ENCODE assay signal across 24 cellular contexts in the genomic region with DNA sequence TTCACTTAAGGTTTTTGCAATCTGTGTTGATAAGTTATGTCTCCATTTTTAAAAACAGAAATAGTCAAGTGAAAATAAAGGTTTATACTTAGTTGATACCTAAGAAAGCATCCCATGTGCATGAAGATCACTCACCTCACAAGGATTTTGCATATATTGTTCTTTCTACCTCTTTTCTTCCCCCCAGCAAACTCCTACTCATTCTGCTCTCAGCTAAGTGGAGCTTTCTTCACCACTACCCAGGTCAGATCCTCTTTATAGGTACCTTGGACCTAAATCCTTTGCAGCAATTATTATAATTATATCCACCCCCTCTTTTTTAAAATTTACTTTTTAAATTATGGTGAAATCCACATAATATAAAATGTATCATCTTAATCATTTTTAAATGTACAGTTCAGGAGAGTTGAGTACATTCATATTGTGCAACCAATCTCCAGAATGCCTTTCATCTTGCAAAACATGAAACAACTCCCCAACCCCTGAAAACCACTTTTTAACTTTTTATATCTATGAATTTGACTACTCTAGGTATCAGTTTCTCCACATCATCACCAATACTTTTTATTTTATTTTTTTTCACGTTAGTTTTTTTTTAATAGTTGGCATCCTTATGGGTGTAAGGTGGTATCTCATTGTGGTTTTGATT. TPM values are rescaled to one million over a fixed set of nuclear protein-coding genes. Genes with fewer than 3 reads are reported as not detected.
A peak's percentile ranks its signal among the peaks of the same experiment; 100 is the strongest.
DNase-seq lines count a peak whose midpoint lies in the region; ATAC-seq and TF ChIP-seq lines count a peak whose summit lies in the region.
"Had no signal": no experiment of that assay in that cellular context is flagged by ENCODE, and none has a peak within 500 bp of the region (broad histone marks: within the 10 kb centered on the region; RNA-seq: fewer than 3 reads in every experiment).

No MANE protein-coding gene starts in this region.

- H2AFZ ChIP-seq in OCI-LY1 (ENCODE audit: low read length) = no peak overlapping the region

- H3K4me3 ChIP-seq in OCI-LY1 (ENCODE audit: low read depth, low read length, poor library complexity, severe bottlenecking) = peak overlapping the region; percentile 54
- H3K4me3 ChIP-seq: SJCRH30 had no signal

- no peaks in the 10 kb centered on the region for H3K36me3 Mint-ChIP-seq in activated naive CD4-positive, alpha-beta T cell treated with anti-CD3 and anti-CD28 coated beads, Interleukin-2, amount 50 U/mL, for 24 hours
- peaks cover 4% of the 10 kb centered on the region for H3K36me3 Mint-ChIP-seq in activated naive CD8-positive, alpha-beta T cell treated with anti-CD3 and anti-CD28 coated beads for 36 hours

- H3K9me3 Mint-ChIP-seq in activated naive CD4-positive, alpha-beta T cell treated with anti-CD3 and anti-CD28 coated beads, Interleukin-2, amount 50 U/mL, for 24 hours = no peaks in the 10 kb centered on the region
- peaks cover 1% of the 10 kb centered on the region for H3K9me3 Mint-ChIP-seq in activated naive CD8-positive, alpha-beta T cell treated with anti-CD3 and anti-CD28 coated beads for 36 hours
- no peaks in the 10 kb centered on the region for H3K9me3 Mint-ChIP-seq in stimulated activated naive CD8-positive, alpha-beta T cell treated with anti-CD3 and anti-CD28 coated beads, Interleukin-15, amount 100 ng/mL, for 72 hours
- H3K9me3 Mint-ChIP-seq: CD8-positive, alpha-beta memory T cell had no signal

- no peaks in the 10 kb centered on the region for H3K36me3 ChIP-seq in OCI-LY1 (ENCODE audit: insufficient read depth, low read length)
- H3K36me3 ChIP-seq: SJCRH30 had no signal

- peak overlapping the region; percentile 69 for H3K9ac ChIP-seq in OCI-LY1 (ENCODE audit: low read length)

- DNase-seq in activated naive CD4-positive, alpha-beta T cell treated with anti-CD3 and anti-CD28 coated beads, Interleukin-2, amount 50 U/mL, for 16 hours = no peak
- DNase-seq in activated naive CD8-positive, alpha-beta T cell treated with anti-CD3 and anti-CD28 coated beads for 36 hours = no peak
- DNase-seq in stimulated activated naive CD8-positive, alpha-beta T cell treated with anti-CD3 and anti-CD28 coated beads, Interleukin-15, amount 100 ng/mL, for 72 hours = no peak
- no peak for DNase-seq in DMS79 treated with DMSO at 0.1 percent for 48 hours (lab: John Stamatoyannopoulos, UW)
- DNase-seq: ACHN; Calu3; CD8-positive, alpha-beta memory T cell; DMS153; GF-D8; KBM-7; MM.1S; NCI-H1092; NCI-H1436 treated with DMSO at 0.1 percent for 48 hours; NCI-H1930; NCI-H2227 treated with DMSO at 0.1 percent for 48 hours; NCI-H510A; NCI-H748 treated with DMSO at 0.1 percent for 48 hours; SJCRH30 had no signal

- no peak for TF ChIP-seq CTCF in OCI-LY1 (IDR thresholded peaks at IDR 0.05; ENCODE audit: low read length)

- peak overlapping the region; percentile 98 for H3K27ac ChIP-seq in OCI-LY1 (ENCODE audit: low read depth, low read length, poor library complexity, severe bottlenecking)
- H3K27ac ChIP-seq: C4-2B, SJCRH30 had no signal

- no peaks in the 10 kb centered on the region for H3K27me3 ChIP-seq in OCI-LY1 (ENCODE audit: insufficient read depth, low read length)

- no peaks in the 10 kb centered on the region for H3F3A ChIP-seq in OCI-LY1 (ENCODE audit: insufficient read depth, low read length)

- H3K4me3 Mint-ChIP-seq in activated naive CD4-positive, alpha-beta T cell treated with anti-CD3 and anti-CD28 coated beads, Interleukin-2, amount 50 U/mL, for 24 hours = no peak overlapping the region
- H3K4me3 Mint-ChIP-seq in activated naive CD8-positive, alpha-beta T cell treated with anti-CD3 and anti-CD28 coated beads for 36 hours = peak overlapping the region; percentile 2
- H3K4me3 Mint-ChIP-seq in stimulated activated naive CD8-positive, alpha-beta T cell treated with anti-CD3 and anti-CD28 coated beads, Interleukin-15, amount 100 ng/mL, for 72 hours = peak overlapping the region in 1 of 2 donors; percentile 23

- peak overlapping the region; percentile 78 for H3K27ac Mint-ChIP-seq in activated naive CD4-positive, alpha-beta T cell treated with anti-CD3 and anti-CD28 coated beads, Interleukin-2, amount 50 U/mL, for 24 hours
- H3K27ac Mint-ChIP-seq in activated naive CD8-positive, alpha-beta T cell treated with anti-CD3 and anti-CD28 coated beads for 36 hours = no peak overlapping the region
- no peak overlapping the region for H3K27ac Mint-ChIP-seq in stimulated activated naive CD8-positive, alpha-beta T cell treated with anti-CD3 and anti-CD28 coated beads, Interleukin-15, amount 100 ng/mL, for 72 hours
- H3K27ac Mint-ChIP-seq: CD8-positive, alpha-beta memory T cell had no signal

- no peaks in the 10 kb centered on the region for H3K9me3 ChIP-seq in OCI-LY1 (ENCODE audit: low read length)
- H3K9me3 ChIP-seq: SJCRH30 had no signal

- no peaks in the 10 kb centered on the region for H3K27me3 Mint-ChIP-seq in activated naive CD4-positive, alpha-beta T cell treated with anti-CD3 and anti-CD28 coated beads, Interleukin-2, amount 50 U/mL, for 24 hours
- H3K27me3 Mint-ChIP-seq in activated naive CD8-positive, alpha-beta T cell treated with anti-CD3 and anti-CD28 coated beads for 36 hours = no peaks in the 10 kb centered on the region
- peaks cover 12% of the 10 kb centered on the region for H3K27me3 Mint-ChIP-seq in stimulated activated naive CD8-positive, alpha-beta T cell treated with anti-CD3 and anti-CD28 coated beads, Interleukin-15, amount 100 ng/mL, for 72 hours

- no peaks in the 10 kb centered on the region for H4K20me1 ChIP-seq in OCI-LY1 (ENCODE audit: insufficient read depth, low read length)

- H3K4me1 ChIP-seq in OCI-LY1 (ENCODE audit: insufficient read depth, low read length, severe bottlenecking) = peaks cover 92% of the 10 kb centered on the region
- H3K4me1 ChIP-seq: SJCRH30 had no signal

- peaks cover 34% of the 10 kb centered on the region for H3K4me1 Mint-ChIP-seq in activated naive CD4-positive, alpha-beta T cell treated with anti-CD3 and anti-CD28 coated beads, Interleukin-2, amount 50 U/mL, for 24 hours
- H3K4me1 Mint-ChIP-seq in activated naive CD8-positive, alpha-beta T cell treated with anti-CD3 and anti-CD28 coated beads for 36 hours = peaks cover 29% of the 10 kb centered on the region
- peaks cover 36% of the 10 kb centered on the region for H3K4me1 Mint-ChIP-seq in stimulated activated naive CD8-positive, alpha-beta T cell treated with anti-CD3 and anti-CD28 coated beads, Interleukin-15, amount 100 ng/mL, for 72 hours
- H3K4me1 Mint-ChIP-seq: CD8-positive, alpha-beta memory T cell had no signal

- H3K4me2 ChIP-seq in OCI-LY1 (ENCODE audit: low read length) = peak overlapping the region; percentile 64

- H3K9me2 ChIP-seq in OCI-LY1 (ENCODE audit: low read depth, low read length) = no peaks in the 10 kb centered on the region

- H3K79me2 ChIP-seq in OCI-LY1 (ENCODE audit: insufficient read depth, low read length) = no peaks in the 10 kb centered on the region

- ATAC-seq in stimulated activated naive CD8-positive, alpha-beta T cell treated with anti-CD3 and anti-CD28 coated beads, Interleukin-15, amount 100 ng/mL, for 72 hours = peak; percentile 84
- ATAC-seq in GM21447 (IDR thresholded peaks at IDR 0.05; ENCODE audit: unreplicated experiment) = no peak
- ATAC-seq: HCT116, Panc1 had no signal

RNA-seq across cellular contexts. Expression of a gene that starts 9.3 kb away (rescaled TPM):
- 10 to 100 TPM; 73.1 to 78.0 TPM for total RNA-seq in activated naive CD8-positive, alpha-beta T cell treated with anti-CD3 and anti-CD28 coated beads for 36 hours
